In genomic region chr2:98907966-98908905, GRCh38 we compare ENCODE assay signal across 13 cellular contexts. TPM values are rescaled to one million over a fixed set of nuclear protein-coding genes. Genes with fewer than 3 reads are reported as not detected.
DNase-seq lines count a peak whose midpoint lies in the region; ATAC-seq and TF ChIP-seq lines count a peak whose summit lies in the region.
"Had no signal": no experiment of that assay in that cellular context is flagged by ENCODE, and none has a peak within 500 bp of the region (broad histone marks: within the 10 kb centered on the region; RNA-seq: fewer than 3 reads in every experiment).

No MANE protein-coding gene starts in this region.

- DNase-seq in NCI-H2196 (lab: John Stamatoyannopoulos, UW; ENCODE audit: unreplicated experiment) (peak; percentile 56), dorsolateral prefrontal cortex (no peak), posterior vena cava (ENCODE audit: low spot score) (peak; percentile 57)
- DNase-seq in stimulated activated CD4-positive, alpha-beta T cell treated with anti-CD3 and anti-CD28 coated beads, Interleukin-2, amount 100 ng/mL, for 48 hours, result no peak
- DNase-seq: activated CD4-positive, CD25-positive, alpha-beta regulatory T cell; DND-41; trophoblast cell had no signal

- H3K9me3 ChIP-seq in DOHH2 (ENCODE audit: control insufficient read depth, insufficient read depth, low read length), result no peaks in the 10 kb centered on the region

- peaks cover 20% of the 10 kb centered on the region for H3K4me1 Mint-ChIP-seq in activated T-helper 17 cell treated with anti-CD3 and anti-CD28 coated beads, Interleukin-2, amount 50 U/mL, for 72 hours

- H3F3A ChIP-seq in DOHH2 (ENCODE audit: control insufficient read depth, insufficient read depth), result no peaks in the 10 kb centered on the region

- H3K27me3 ChIP-seq in DOHH2 (ENCODE audit: control insufficient read depth, low read length) (peaks cover 11% of the 10 kb centered on the region; the same call in 1 of the 2 replicates), dorsolateral prefrontal cortex (no peaks in the 10 kb centered on the region)

- H3K27ac ChIP-seq in DOHH2 (ENCODE audit: low read depth, low read length) (no peak overlapping the region), dorsolateral prefrontal cortex (peak overlapping the region in 55 of 59 donors; percentile 13 to 91 (median 73))

- no peak overlapping the region for H3K4me3 ChIP-seq in DOHH2 (ENCODE audit: low read length)
- H3K4me3 ChIP-seq in dorsolateral prefrontal cortex, result no peak overlapping the region

- TF ChIP-seq CTCF in DOHH2 (IDR thresholded peaks at IDR 0.05; ENCODE audit: low read depth, low read length, poor library complexity, severe bottlenecking) (no peak), dorsolateral prefrontal cortex (IDR thresholded peaks at IDR 0.05 in 54 of 56, conservative IDR thresholded peaks at IDR 0.05 in 2 of 56; ENCODE audit: low read depth in 1 of 56, partially characterized antibody in 56 of 56) (no peak)

- intact Hi-C loops in dorsolateral prefrontal cortex (cut with DNase I) (no loop called here), posterior vena cava (cut with DNase I) (loop anchor here in 1 of 2 donors (2.0 kb wide), 1 partner anchor 21 kb away; no protein-coding TSS in a partner anchor)

- H3K79me2 ChIP-seq in DOHH2 (ENCODE audit: control insufficient read depth, low read length), result no peaks in the 10 kb centered on the region

- no peak for ATAC-seq in activated T-helper 17 cell treated with anti-CD3 and anti-CD28 coated beads, Interleukin-2, amount 50 U/mL, for 72 hours (replicated peaks)
- ATAC-seq in HG03095 (IDR thresholded peaks at IDR 0.05; ENCODE audit: unreplicated experiment) (no peak), GM18909 (IDR thresholded peaks at IDR 0.05; ENCODE audit: poor library complexity, unreplicated experiment) (no peak)
- ATAC-seq: esophagus mucosa had no signal

- H3K4me2 ChIP-seq in DOHH2 (ENCODE audit: low read length), result peak overlapping the region; percentile 44

- peaks cover 22% of the 10 kb centered on the region for H3K27me3 Mint-ChIP-seq in activated T-helper 17 cell treated with anti-CD3 and anti-CD28 coated beads, Interleukin-2, amount 50 U/mL, for 72 hours

- H3K36me3 ChIP-seq in DOHH2 (ENCODE audit: control insufficient read depth, low read length), result no peaks in the 10 kb centered on the region

- H3K27ac Mint-ChIP-seq in activated T-helper 17 cell treated with anti-CD3 and anti-CD28 coated beads, Interleukin-2, amount 50 U/mL, for 72 hours, result no peak overlapping the region

- no peaks in the 10 kb centered on the region for H3K9me3 Mint-ChIP-seq in activated T-helper 17 cell treated with anti-CD3 and anti-CD28 coated beads, Interleukin-2, amount 50 U/mL, for 72 hours

- H3K9me2 ChIP-seq in DOHH2 (replicated peaks; ENCODE audit: control insufficient read depth, low read length), result no peaks in the 10 kb centered on the region

- no peaks in the 10 kb centered on the region for H3K36me3 Mint-ChIP-seq in activated T-helper 17 cell treated with anti-CD3 and anti-CD28 coated beads, Interleukin-2, amount 50 U/mL, for 72 hours (ENCODE audit: low read depth)

- no peak overlapping the region for H3K4me3 Mint-ChIP-seq in activated T-helper 17 cell treated with anti-CD3 and anti-CD28 coated beads, Interleukin-2, amount 50 U/mL, for 72 hours

- peaks cover 19% of the 10 kb centered on the region for H3K4me1 ChIP-seq in DOHH2 (ENCODE audit: control insufficient read depth, low read length)

- H4K20me1 ChIP-seq in DOHH2 (ENCODE audit: control insufficient read depth, insufficient read depth, low read depth, low read length), result no peaks in the 10 kb centered on the region

RNA-seq across cellular contexts. Expression of gene CRACDL, which starts 27.8 kb away (rescaled TPM):
- 100 to 1,000 TPM in 78 of 120 experiments, 10 to 100 TPM in 42; 32.4 to 184 (median 107) TPM for total RNA-seq in dorsolateral prefrontal cortex
- total RNA-seq in posterior vena cava, result 1 to 10 TPM; 3.5 to 6.8 TPM
- under 1 TPM; 0.13 to 0.16 TPM for total RNA-seq in activated T-helper 17 cell treated with anti-CD3 and anti-CD28 coated beads, Interleukin-2, amount 50 U/mL, for 72 hours
- total RNA-seq: LHCN-M2 had no signal

Comparison
In these comparisons a context has a peak if more than half of its experiments do, and no peak if none do; other contexts are left out.
1. DNase-seq: peak in NCI-H2196 (single experiment) and posterior vena cava (single experiment); none in dorsolateral prefrontal cortex (0 of 10) and stimulated activated CD4-positive, alpha-beta T cell treated with anti-CD3 and anti-CD28 coated beads, Interleukin-2, amount 100 ng/mL, for 48 hours (0 of 2).
2. RNA of gene CRACDL, which starts 27.8 kb away (total RNA-seq): 32.4 to 184 TPM in dorsolateral prefrontal cortex; 3.5 to 6.8 TPM in posterior vena cava and 0.13 to 0.16 TPM in activated T-helper 17 cell treated with anti-CD3 and anti-CD28 coated beads, Interleukin-2, amount 50 U/mL, for 72 hours; every median in the first group is over 4 times any median in the second.